8 cellular contexts compared by ENCODE assay signal in genomic region chrX:47194388-47194787, GRCh38. TPM values are rescaled to one million over a fixed set of nuclear protein-coding genes. Genes with fewer than 3 reads are reported as not detected.
DNase-seq lines count a peak whose midpoint lies in the region; ATAC-seq and TF ChIP-seq lines count a peak whose summit lies in the region.

No MANE protein-coding gene starts in this region.

- intact Hi-C loops in body of pancreas (cut with DNase I): no loop called here
- intact Hi-C loops in uterus (cut with DNase I; ENCODE audit: low total_unique reads): loop anchor here (10.0 kb wide), 1 partner anchor 190 kb away; no protein-coding TSS in a partner anchor
- intact Hi-C loops in head of caudate nucleus (cut with DNase I): loop anchor here (5.0 kb wide), 1 partner anchor 188 kb away; no protein-coding TSS in a partner anchor

- H3K4me1 ChIP-seq in body of pancreas (peaks cover 51% of the 10 kb centered on the region), uterus (peaks cover 3 to 15% of the 10 kb centered on the region in 2 donors)

- no peaks in the 10 kb centered on the region for H3K9me3 ChIP-seq in body of pancreas
- no peaks in the 10 kb centered on the region for H3K9me3 ChIP-seq in uterus

- TF ChIP-seq POLR2A in body of pancreas (IDR thresholded peaks at IDR 0.05) (no peak), uterus (IDR thresholded peaks at IDR 0.05) (no peak)

- H3K27me3 ChIP-seq in body of pancreas (no peaks in the 10 kb centered on the region), uterus (no peaks in the 10 kb centered on the region)

- TF ChIP-seq CTCF in body of pancreas (IDR thresholded peaks at IDR 0.05): no peak
- TF ChIP-seq CTCF in uterus (IDR thresholded peaks at IDR 0.05): no peak

- peak overlapping the region in 3 of 4 donors; percentile 91 to 92 (median 92) for H3K27ac ChIP-seq in body of pancreas
- peak overlapping the region; percentile 98 to 99 for H3K27ac ChIP-seq in uterus

- H3K27ac Mint-ChIP-seq in activated naive CD4-positive, alpha-beta T cell treated with anti-CD3 and anti-CD28 coated beads, Interleukin-2, amount 50 U/mL, for 24 hours: peak overlapping the region; percentile 98
- H3K27ac Mint-ChIP-seq in memory B cell: peak overlapping the region; percentile 95

- H3K27me3 Mint-ChIP-seq in activated naive CD4-positive, alpha-beta T cell treated with anti-CD3 and anti-CD28 coated beads, Interleukin-2, amount 50 U/mL, for 24 hours: no peaks in the 10 kb centered on the region
- no peaks in the 10 kb centered on the region for H3K27me3 Mint-ChIP-seq in memory B cell

- H3K36me3 Mint-ChIP-seq in activated naive CD4-positive, alpha-beta T cell treated with anti-CD3 and anti-CD28 coated beads, Interleukin-2, amount 50 U/mL, for 24 hours: no peaks in the 10 kb centered on the region
- peaks cover 11% of the 10 kb centered on the region for H3K36me3 Mint-ChIP-seq in memory B cell

- no peak for DNase-seq in activated naive CD4-positive, alpha-beta T cell (lab: John Stamatoyannopoulos, UW)
- no peak for DNase-seq in body of pancreas
- DNase-seq in memory B cell (ENCODE audit: low spot score in 2 of 2): no peak
- no peak for DNase-seq in uterus
- no peak for DNase-seq in head of caudate nucleus
- no peak for DNase-seq in HUDEP-2 (lab: John Stamatoyannopoulos, UW; ENCODE audit: unreplicated experiment in 76 of 76)

- H3K4me3 ChIP-seq in body of pancreas: peak overlapping the region; percentile 28 to 62
- H3K4me3 ChIP-seq in uterus: peak overlapping the region; percentile 90 to 94

- peaks cover 51% of the 10 kb centered on the region for H3K4me1 Mint-ChIP-seq in activated naive CD4-positive, alpha-beta T cell treated with anti-CD3 and anti-CD28 coated beads, Interleukin-2, amount 50 U/mL, for 24 hours
- peaks cover 30% of the 10 kb centered on the region for H3K4me1 Mint-ChIP-seq in memory B cell

- H3K9me3 Mint-ChIP-seq in activated naive CD4-positive, alpha-beta T cell treated with anti-CD3 and anti-CD28 coated beads, Interleukin-2, amount 50 U/mL, for 24 hours: no peaks in the 10 kb centered on the region
- no peaks in the 10 kb centered on the region for H3K9me3 Mint-ChIP-seq in memory B cell

- WGBS in body of pancreas, 2 donors: 8 to 13% methylated on average over 5 to 8 of the region's 8 CpGs

- H3K4me3 Mint-ChIP-seq in activated naive CD4-positive, alpha-beta T cell treated with anti-CD3 and anti-CD28 coated beads, Interleukin-2, amount 50 U/mL, for 24 hours: peak overlapping the region; percentile 92
- peak overlapping the region; percentile 95 for H3K4me3 Mint-ChIP-seq in memory B cell

- H3K36me3 ChIP-seq in body of pancreas (replicated peaks in 1 of 2; ENCODE audit: insufficient read depth in 1 of 2, low read depth in 2 of 2) (no peaks in the 10 kb centered on the region), uterus (no peaks in the 10 kb centered on the region)

- ATAC-seq in body of pancreas (no peak), memory B cell (ENCODE audit: low read depth) (no peak), GM19463 (IDR thresholded peaks at IDR 0.05; ENCODE audit: unreplicated experiment) (no peak)

RNA-seq across cellular contexts. Expression of gene UBA1, which starts 0.8 kb away (rescaled TPM):
- total RNA-seq in body of pancreas (10 to 100 TPM; 70.8 to 82.4 TPM), uterus (100 to 1,000 TPM in 3 of 4 donors, 10 to 100 TPM in 1; 72.9 to 187 (median 149) TPM)

RNA-seq across cellular contexts. Expression of gene CDK16, which starts 24.1 kb away (rescaled TPM):
- 10 to 100 TPM; 53.2 to 83.4 TPM for total RNA-seq in body of pancreas
- 10 to 100 TPM; 23.2 to 80.5 (median 74.3) TPM for total RNA-seq in uterus

RNA-seq across cellular contexts. Expression of gene USP11, which starts 38.4 kb away (rescaled TPM):
- 10 to 100 TPM; 23.1 to 33.3 TPM for total RNA-seq in body of pancreas
- 100 to 1,000 TPM in 3 of 4 donors, 10 to 100 TPM in 1; 53.2 to 181 (median 135) TPM for total RNA-seq in uterus

RNA-seq across cellular contexts. Expression of gene RBM10, which starts 49.4 kb away (rescaled TPM):
- total RNA-seq in body of pancreas: 10 to 100 TPM; 16.1 to 29.0 TPM
- 10 to 100 TPM in 2 of 4 donors, 1 to 10 TPM in 2; 4.4 to 45.4 (median 22.3) TPM for total RNA-seq in uterus

RNA-seq across cellular contexts. Expression of gene NDUFB11, which starts 49.9 kb away (rescaled TPM):
- total RNA-seq in body of pancreas (10 to 100 TPM; 66.7 to 80.1 TPM), uterus (10 to 100 TPM; 28.6 to 42.6 (median 35.5) TPM)
